Comparison of ENCODE assay signal across 20 cellular contexts in genomic region chr16:89607453-89607852, GRCh38. TPM values are rescaled to one million over a fixed set of nuclear protein-coding genes. Genes with fewer than 3 reads are reported as not detected.
DNase-seq lines count a peak whose midpoint lies in the region; ATAC-seq, FAIRE-seq and TF ChIP-seq lines count a peak whose summit lies in the region.
"Had no signal": no experiment of that assay in that cellular context is flagged by ENCODE, and none has a peak within 500 bp of the region (broad histone marks: within the 10 kb centered on the region; RNA-seq: fewer than 3 reads in every experiment).

No MANE protein-coding gene starts in this region.

- peak overlapping the region; percentile 33 for H2AFZ ChIP-seq in keratinocyte (ENCODE audit: control insufficient read depth, low read length)
- H2AFZ ChIP-seq: GM23338 had no signal

- in situ Hi-C loops in KBM-7 (cut with MboI; ENCODE audit: low pct_unique_long_range_greater_than_20kb, low sequenced_read_pairs), result no loop called here

- H3K4me3 ChIP-seq in keratinocyte (ENCODE audit: control insufficient read depth in 2 of 3, extremely low read depth in 1 of 3, insufficient read depth in 2 of 3, low read depth in 1 of 3, low read length in 3 of 3), result no peak overlapping the region
- H3K4me3 ChIP-seq: GM23338, HAP-1, MG63 had no signal

- no peaks in the 10 kb centered on the region for H3K36me3 ChIP-seq in keratinocyte (ENCODE audit: control insufficient read depth in 2 of 2, extremely low read depth in 1 of 2, insufficient read depth in 2 of 2, low read length in 2 of 2)
- H3K36me3 ChIP-seq: BE2C, HAP-1, MG63 had no signal

- DNase-seq in KBM-7 (peak; percentile 16), keratinocyte (ENCODE audit: low read depth, low spot score) (no peak), hepatic stellate cell (ENCODE audit: low spot score) (no peak)
- DNase-seq: BE2C; Caco-2; CD4-positive, alpha-beta memory T cell; IMR-90; MG63; NCI-H1417; NCI-H1694 treated with DMSO at 0.1 percent for 48 hours; NCI-H2081 treated with DMSO at 0.1 percent for 48 hours; NCI-H2171 treated with DMSO at 0.1 percent for 48 hours; NCI-H526 had no signal

- dilution Hi-C loops in keratinocyte (cut with MboI; ENCODE audit: extremely low pct_ligation_motif_present, low sequenced_read_pairs), result no loop called here

- TF ChIP-seq CTCF in keratinocyte (optimal IDR thresholded peaks at IDR 0.05 in 1 of 3, IDR thresholded peaks at IDR 0.05 in 1 of 3, conservative IDR thresholded peaks at IDR 0.05 in 1 of 3; ENCODE audit: extremely low read depth in 1 of 3, insufficient read depth in 2 of 3, low read length in 3 of 3), result no peak

- peak; percentile 44 for FAIRE-seq in keratinocyte (lab: Jason Lieb, UNC)
- FAIRE-seq: GM12892 had no signal

- peaks cover 22% of the 10 kb centered on the region for H3K4me1 ChIP-seq in keratinocyte (ENCODE audit: control insufficient read depth, extremely low read depth, insufficient read depth, low read length)
- H3K4me1 ChIP-seq: HAP-1 had no signal

- H3K9ac ChIP-seq in keratinocyte (ENCODE audit: control insufficient read depth, extremely low read depth, insufficient read depth, low read length), result no peak overlapping the region

- H3K9me1 ChIP-seq in keratinocyte (ENCODE audit: control insufficient read depth, extremely low read depth, insufficient read depth, low read length), result no peaks in the 10 kb centered on the region

- H3K4me2 ChIP-seq in keratinocyte (ENCODE audit: control insufficient read depth, extremely low read depth, insufficient read depth, low read depth, low read length), result peak overlapping the region; percentile 37
- H3K4me2 ChIP-seq: GM23338 had no signal

- no peaks in the 10 kb centered on the region for H4K20me1 ChIP-seq in keratinocyte (ENCODE audit: control insufficient read depth, extremely low read depth, insufficient read depth, low read length)

- H3K27ac ChIP-seq in keratinocyte (ENCODE audit: control insufficient read depth, insufficient read depth, low read length), result no peak overlapping the region
- H3K27ac ChIP-seq: HL-60 had no signal

- no peaks in the 10 kb centered on the region for H3K9me3 ChIP-seq in keratinocyte (ENCODE audit: control insufficient read depth, low read depth, low read length)
- H3K9me3 ChIP-seq: BE2C, Caco-2, HAP-1, MG63 had no signal

- peaks cover 9% of the 10 kb centered on the region for H3K27me3 ChIP-seq in keratinocyte (ENCODE audit: control insufficient read depth, extremely low read depth, insufficient read depth, low read length)
- H3K27me3 ChIP-seq: BE2C, MG63 had no signal

- ATAC-seq in GM18520 (IDR thresholded peaks at IDR 0.05; ENCODE audit: unreplicated experiment) (no peak), HG03280 (IDR thresholded peaks at IDR 0.05; ENCODE audit: unreplicated experiment) (no peak)
- ATAC-seq: GM23338, Right ventricle myocardium inferior had no signal

- H3K79me2 ChIP-seq in keratinocyte (ENCODE audit: control insufficient read depth, insufficient read depth, low read length), result no peaks in the 10 kb centered on the region

RNA-seq across cellular contexts. Expression of gene DPEP1, which starts 6.0 kb away (rescaled TPM):
- polyA plus RNA-seq in keratinocyte, result 0.09 to 0.13 TPM in 2 of 3 replicates, not detected in the other
- polyA plus RNA-seq in keratinocyte (2011; ENCODE audit: low read depth), result not detected
- polyA plus RNA-seq in keratinocyte (2011; cell fraction: cytosol; rRNA removed), result not detected in 2 replicates
- not detected in 2 replicates for polyA plus RNA-seq in keratinocyte (2011; cell fraction: nucleus; rRNA removed)
- polyA plus RNA-seq in keratinocyte (2012; ENCODE audit: low replicate concordance), result not detected in 2 replicates
- polyA minus RNA-seq in keratinocyte, result not detected in 3 replicates
- not detected for polyA minus RNA-seq in keratinocyte (2011; cell fraction: cytosol; rRNA and poly(A)+ RNA removed)
- not detected in 2 replicates for polyA minus RNA-seq in keratinocyte (2011; cell fraction: nucleus; rRNA and poly(A)+ RNA removed)
- polyA plus RNA-seq: CD4-positive, alpha-beta memory T cell; IMR-90 had no signal

RNA-seq across cellular contexts. Expression of gene CPNE7, which starts 31.9 kb away (rescaled TPM):
- 6.2 to 12.4 TPM (median 9.1 TPM) in 3 replicates for polyA plus RNA-seq in keratinocyte
- polyA plus RNA-seq in keratinocyte (2011; ENCODE audit: low read depth), result 22.3 TPM
- polyA plus RNA-seq in keratinocyte (2011; cell fraction: cytosol; rRNA removed), result 1.8 and 3.4 TPM in 2 replicates
- 124 and 133 TPM in 2 replicates for polyA plus RNA-seq in keratinocyte (2011; cell fraction: nucleus; rRNA removed)
- 3.5 and 8.3 TPM in 2 replicates for polyA plus RNA-seq in keratinocyte (2012; ENCODE audit: low replicate concordance)
- polyA minus RNA-seq in keratinocyte, result 2.6 to 4.3 TPM (median 3.0 TPM) in 3 replicates
- polyA minus RNA-seq in keratinocyte (2011; cell fraction: cytosol; rRNA and poly(A)+ RNA removed), result 6.7 TPM
- 12.8 and 13.6 TPM in 2 replicates for polyA minus RNA-seq in keratinocyte (2011; cell fraction: nucleus; rRNA and poly(A)+ RNA removed)

RNA-seq across cellular contexts. Expression of gene RPL13, which starts 47.0 kb away (rescaled TPM):
- 1,741 to 3,736 TPM (median 2,095 TPM) in 3 replicates for polyA plus RNA-seq in keratinocyte
- polyA plus RNA-seq in keratinocyte (2011; ENCODE audit: low read depth), result 556 TPM
- 1,111 and 3,827 TPM in 2 replicates for polyA plus RNA-seq in keratinocyte (2011; cell fraction: cytosol; rRNA removed)
- polyA plus RNA-seq in keratinocyte (2011; cell fraction: nucleus; rRNA removed), result 583 and 788 TPM in 2 replicates
- 2,804 and 3,239 TPM in 2 replicates for polyA plus RNA-seq in keratinocyte (2012; ENCODE audit: low replicate concordance)
- polyA minus RNA-seq in keratinocyte, result 563 to 886 TPM (median 708 TPM) in 3 replicates
- 5,316 TPM for polyA minus RNA-seq in keratinocyte (2011; cell fraction: cytosol; rRNA and poly(A)+ RNA removed)
- polyA minus RNA-seq in keratinocyte (2011; cell fraction: nucleus; rRNA and poly(A)+ RNA removed), result 452 and 678 TPM in 2 replicates

RNA-seq across cellular contexts. Expression of gene CHMP1A, which starts 50.1 kb away (rescaled TPM):
- 64.1 to 91.7 TPM (median 87.0 TPM) in 3 replicates for polyA plus RNA-seq in keratinocyte
- 40.7 TPM for polyA plus RNA-seq in keratinocyte (2011; ENCODE audit: low read depth)
- polyA plus RNA-seq in keratinocyte (2011; cell fraction: cytosol; rRNA removed), result 49.0 and 104 TPM in 2 replicates
- 59.9 and 84.1 TPM in 2 replicates for polyA plus RNA-seq in keratinocyte (2011; cell fraction: nucleus; rRNA removed)
- 70.0 and 92.6 TPM in 2 replicates for polyA plus RNA-seq in keratinocyte (2012; ENCODE audit: low replicate concordance)
- 76.1 to 124 TPM (median 99.3 TPM) in 3 replicates for polyA minus RNA-seq in keratinocyte
- 140 TPM for polyA minus RNA-seq in keratinocyte (2011; cell fraction: cytosol; rRNA and poly(A)+ RNA removed)
- polyA minus RNA-seq in keratinocyte (2011; cell fraction: nucleus; rRNA and poly(A)+ RNA removed), result 38.9 and 47.2 TPM in 2 replicates

RNA-seq across cellular contexts. Expression of gene SPATA33, which starts 50.2 kb away (rescaled TPM):
- 4.5 to 6.0 TPM (median 5.3 TPM) in 3 replicates for polyA plus RNA-seq in keratinocyte
- polyA plus RNA-seq in keratinocyte (2011; ENCODE audit: low read depth), result 2.6 TPM
- 2.2 and 3.2 TPM in 2 replicates for polyA plus RNA-seq in keratinocyte (2011; cell fraction: cytosol; rRNA removed)
- 10.7 and 13.5 TPM in 2 replicates for polyA plus RNA-seq in keratinocyte (2011; cell fraction: nucleus; rRNA removed)
- 2.1 and 6.7 TPM in 2 replicates for polyA plus RNA-seq in keratinocyte (2012; ENCODE audit: low replicate concordance)
- polyA minus RNA-seq in keratinocyte, result 3.3 to 5.0 TPM (median 3.6 TPM) in 3 replicates
- polyA minus RNA-seq in keratinocyte (2011; cell fraction: cytosol; rRNA and poly(A)+ RNA removed), result 3.8 TPM
- 2.3 and 6.4 TPM in 2 replicates for polyA minus RNA-seq in keratinocyte (2011; cell fraction: nucleus; rRNA and poly(A)+ RNA removed)
